24 cellular contexts compared by ENCODE assay signal in genomic region chr7:158383665-158384064, GRCh38.
DNase-seq lines count a peak whose midpoint lies in the region; ATAC-seq, FAIRE-seq and TF ChIP-seq lines count a peak whose summit lies in the region.
"Had no signal": no experiment of that assay in that cellular context is flagged by ENCODE, and none has a peak within 500 bp of the region (broad histone marks: within the 10 kb centered on the region; RNA-seq: fewer than 3 reads in every experiment).

No MANE protein-coding gene starts in this region.

- H4K20me1 ChIP-seq in K562 (replicated peaks; ENCODE audit: control insufficient read depth, insufficient read depth, low read length), result no peaks in the 10 kb centered on the region; the same call in 1 of the 2 replicates
- H4K20me1 ChIP-seq: BLaER1 had no signal

- no peaks in the 10 kb centered on the region for H3K9me1 ChIP-seq in K562 (ENCODE audit: control insufficient read depth, insufficient read depth, low read length)

- no peak for TF ChIP-seq EP300 in K562 (IDR thresholded peaks at IDR 0.05; ENCODE audit: low read length)

- no peak overlapping the region for H3K9ac ChIP-seq in K562 (ENCODE audit: insufficient read depth in 1 of 2, low read depth in 2 of 2, low read length in 2 of 2)
- H3K9ac ChIP-seq: BLaER1 had no signal

- H3K4me1 Mint-ChIP-seq in natural killer cell treated with Interleukin-12 subunit alpha and Interleukin-12 subunit beta and Interleukin-15 and Interleukin-18, amount 100 ng/mL, for 72 hours (ENCODE audit: low read depth in 2 of 2), result no peaks in the 10 kb centered on the region
- H3K4me1 Mint-ChIP-seq in natural killer cell, result no peaks in the 10 kb centered on the region
- H3K4me1 Mint-ChIP-seq: CD14-positive monocyte; CD4-positive, alpha-beta memory T cell; CD4-positive, CD25-positive, alpha-beta regulatory T cell; CD8-positive, alpha-beta memory T cell had no signal

- no peak overlapping the region for H3K4me2 ChIP-seq in K562 (ENCODE audit: insufficient read depth, low read length)
- H3K4me2 ChIP-seq: BLaER1 had no signal

- H3K27ac Mint-ChIP-seq in natural killer cell treated with Interleukin-12 subunit alpha and Interleukin-12 subunit beta and Interleukin-15 and Interleukin-18, amount 100 ng/mL, for 72 hours, result no peak overlapping the region
- no peak overlapping the region for H3K27ac Mint-ChIP-seq in natural killer cell
- H3K27ac Mint-ChIP-seq: CD14-positive monocyte; CD4-positive, alpha-beta memory T cell; CD4-positive, CD25-positive, alpha-beta regulatory T cell; CD8-positive, alpha-beta memory T cell had no signal

- no peak for FAIRE-seq in K562 (lab: Jason Lieb, UNC)
- FAIRE-seq: A204.1, GM12878, GM12892, GM18507 had no signal

- no peak overlapping the region for H3K4me3 Mint-ChIP-seq in natural killer cell treated with Interleukin-12 subunit alpha and Interleukin-12 subunit beta and Interleukin-15 and Interleukin-18, amount 100 ng/mL, for 72 hours
- H3K4me3 Mint-ChIP-seq in natural killer cell, result no peak overlapping the region
- H3K4me3 Mint-ChIP-seq: CD14-positive monocyte; CD4-positive, alpha-beta memory T cell; CD4-positive, CD25-positive, alpha-beta regulatory T cell; CD8-positive, alpha-beta memory T cell had no signal

- WGBS in K562 (ENCODE audit: insufficient coverage, low coverage, missing lambda C conversion rate), result 0% methylated on average over 8 of the region's 8 CpGs

- TF ChIP-seq CTCF in natural killer cell (IDR thresholded peaks at IDR 0.05) (no peak), K562 (IDR thresholded peaks at IDR 0.05 in 2 of 3, conservative IDR thresholded peaks at IDR 0.05 in 1 of 3; ENCODE audit: insufficient read depth in 2 of 3, low read depth in 1 of 3, low read length in 3 of 3) (no peak)

- POLR2A ChIA-PET in K562 (lab: Yijun Ruan, JAX), result no interaction called here

- H3K27me3 ChIP-seq in K562 (ENCODE audit: control insufficient read depth in 2 of 2, insufficient read depth in 2 of 2, low read length in 2 of 2), result peaks cover 7 to 18% of the 10 kb centered on the region in 2 experiments; a peak in 3 of 5 replicates
- H3K27me3 ChIP-seq: BE2C, BLaER1 had no signal

- peak; percentile 34 for DNase-seq in natural killer cell treated with Interleukin-12 subunit alpha and Interleukin-12 subunit beta and Interleukin-15 and Interleukin-18, amount 100 ng/mL, for 72 hours (ENCODE audit: low spot score)
- no peak for DNase-seq in natural killer cell
- no peak for DNase-seq in K562 (ENCODE audit: extremely low read depth in 1 of 4, low spot score in 3 of 4)
- no peak for DNase-seq in stimulated activated CD4-positive, alpha-beta T cell treated with anti-CD3 and anti-CD28 coated beads, Interleukin-4, amount 100 ng/mL, for 24 hours
- no peak for DNase-seq in NCI-H128 (lab: John Stamatoyannopoulos, UW; ENCODE audit: unreplicated experiment)
- DNase-seq: 8988T; ACHN; BE2C; C1 segment of cervical spinal cord; CD4-positive, CD25-positive, alpha-beta regulatory T cell; CD8-positive, alpha-beta memory T cell; COR-L47; DMS 273 treated with DMSO at 0.1 percent for 48 hours; DMS153; DND-41; EL; GDM1 had no signal

- H2AFZ ChIP-seq in K562 (ENCODE audit: low read depth, low read length), result no peak overlapping the region

- TF ChIP-seq POLR2A in K562 (conservative IDR thresholded peaks at IDR 0.05), result no peak

- no peak overlapping the region for H3K27ac ChIP-seq in K562 (ENCODE audit: extremely low read depth, low read depth, low read length)
- H3K27ac ChIP-seq: BLaER1 had no signal

- H3K79me2 ChIP-seq in K562 (ENCODE audit: control insufficient read depth, insufficient read depth, low read length), result no peaks in the 10 kb centered on the region

- TF ChIP-seq RAD21 in K562 (CRISPR knock-in tag; conservative IDR thresholded peaks at IDR 0.05 in 1 of 2, IDR thresholded peaks at IDR 0.05 in 1 of 2), result no peak

- H3K9me3 Mint-ChIP-seq in natural killer cell treated with Interleukin-12 subunit alpha and Interleukin-12 subunit beta and Interleukin-15 and Interleukin-18, amount 100 ng/mL, for 72 hours, result no peaks in the 10 kb centered on the region
- no peaks in the 10 kb centered on the region for H3K9me3 Mint-ChIP-seq in natural killer cell

- no peak overlapping the region for H3K4me3 ChIP-seq in K562
- H3K4me3 ChIP-seq: BLaER1, GM12878 had no signal

- no peaks in the 10 kb centered on the region for H3K4me1 ChIP-seq in K562 (replicated peaks in 1 of 2; ENCODE audit: control insufficient read depth in 2 of 2, insufficient read depth in 2 of 2, low read length in 2 of 2)
- H3K4me1 ChIP-seq: BE2C, BLaER1 had no signal

- no peak for ATAC-seq in natural killer cell treated with Interleukin-12 subunit alpha and Interleukin-12 subunit beta and Interleukin-15 and Interleukin-18, amount 100 ng/mL, for 72 hours
- no peak for ATAC-seq in natural killer cell
- ATAC-seq in K562, result no peak
- ATAC-seq: GM12878 had no signal

- no TSS peak for BruUV-seq in K562 (replicated peaks; lab: Mats Ljungman, UMichigan)

- in situ Hi-C loops in K562 (cut with MboI), result no loop called here

- CTCF ChIA-PET in K562 (lab: Yijun Ruan, JAX; ENCODE audit: low intra/inter-chr PET ratio), result no interaction called here

- peaks cover 0 to 8% of the 10 kb centered on the region in 2 donors for H3K27me3 Mint-ChIP-seq in natural killer cell treated with Interleukin-12 subunit alpha and Interleukin-12 subunit beta and Interleukin-15 and Interleukin-18, amount 100 ng/mL, for 72 hours
- no peaks in the 10 kb centered on the region for H3K27me3 Mint-ChIP-seq in natural killer cell (ENCODE audit: low read depth in 2 of 2)
- H3K27me3 Mint-ChIP-seq: CD4-positive, CD25-positive, alpha-beta regulatory T cell had no signal

- H3K36me3 Mint-ChIP-seq in natural killer cell treated with Interleukin-12 subunit alpha and Interleukin-12 subunit beta and Interleukin-15 and Interleukin-18, amount 100 ng/mL, for 72 hours, result no peaks in the 10 kb centered on the region
- no peaks in the 10 kb centered on the region for H3K36me3 Mint-ChIP-seq in natural killer cell
- H3K36me3 Mint-ChIP-seq: CD14-positive monocyte; CD4-positive, alpha-beta memory T cell; CD4-positive, CD25-positive, alpha-beta regulatory T cell; CD8-positive, alpha-beta memory T cell had no signal

- no peaks in the 10 kb centered on the region for H3K9me3 ChIP-seq in K562 (replicated peaks; ENCODE audit: control insufficient read depth, insufficient read depth, low read depth, low read length)
- H3K9me3 ChIP-seq: BE2C had no signal

- intact Hi-C loops in natural killer cell (cut with micrococcal nuclease), result no loop called here
- intact Hi-C loops in K562 (cut with micrococcal nuclease), result no loop called here

- H3K36me3 ChIP-seq in K562 (ENCODE audit: control insufficient read depth, insufficient read depth, low read length), result no peaks in the 10 kb centered on the region
- H3K36me3 ChIP-seq: BE2C, BLaER1 had no signal

TF ChIP-seq in K562, 482 proteins besides CTCF, POLR2A, EP300 and RAD21:
- TF ChIP-seq CEBPG (CRISPR knock-in tag; IDR thresholded peaks at IDR 0.05) (no peak), CEBPG (tag; conservative IDR thresholded peaks at IDR 0.05 in 1 of 2, IDR thresholded peaks at IDR 0.05 in 1 of 2) (peak in 1 of 2 experiments; percentile 31; a peak in 1 of 4 replicates), RFX1 (IDR thresholded peaks at IDR 0.05) (no peak), ZNF589 (CRISPR knock-in tag; IDR thresholded peaks at IDR 0.05; ENCODE audit: low read depth) (no peak), CEBPB (tag; IDR thresholded peaks at IDR 0.05) (peak; percentile 37), THRAP3 (IDR thresholded peaks at IDR 0.05; ENCODE audit: borderline replicate concordance) (no peak), SNAPC5 (CRISPR knock-in tag; IDR thresholded peaks at IDR 0.05) (no peak), DACH1 (IDR thresholded peaks at IDR 0.05; ENCODE audit: partially characterized antibody) (no peak), ZNF212 (CRISPR knock-in tag; IDR thresholded peaks at IDR 0.05) (no peak)
